In the genomic region with DNA sequence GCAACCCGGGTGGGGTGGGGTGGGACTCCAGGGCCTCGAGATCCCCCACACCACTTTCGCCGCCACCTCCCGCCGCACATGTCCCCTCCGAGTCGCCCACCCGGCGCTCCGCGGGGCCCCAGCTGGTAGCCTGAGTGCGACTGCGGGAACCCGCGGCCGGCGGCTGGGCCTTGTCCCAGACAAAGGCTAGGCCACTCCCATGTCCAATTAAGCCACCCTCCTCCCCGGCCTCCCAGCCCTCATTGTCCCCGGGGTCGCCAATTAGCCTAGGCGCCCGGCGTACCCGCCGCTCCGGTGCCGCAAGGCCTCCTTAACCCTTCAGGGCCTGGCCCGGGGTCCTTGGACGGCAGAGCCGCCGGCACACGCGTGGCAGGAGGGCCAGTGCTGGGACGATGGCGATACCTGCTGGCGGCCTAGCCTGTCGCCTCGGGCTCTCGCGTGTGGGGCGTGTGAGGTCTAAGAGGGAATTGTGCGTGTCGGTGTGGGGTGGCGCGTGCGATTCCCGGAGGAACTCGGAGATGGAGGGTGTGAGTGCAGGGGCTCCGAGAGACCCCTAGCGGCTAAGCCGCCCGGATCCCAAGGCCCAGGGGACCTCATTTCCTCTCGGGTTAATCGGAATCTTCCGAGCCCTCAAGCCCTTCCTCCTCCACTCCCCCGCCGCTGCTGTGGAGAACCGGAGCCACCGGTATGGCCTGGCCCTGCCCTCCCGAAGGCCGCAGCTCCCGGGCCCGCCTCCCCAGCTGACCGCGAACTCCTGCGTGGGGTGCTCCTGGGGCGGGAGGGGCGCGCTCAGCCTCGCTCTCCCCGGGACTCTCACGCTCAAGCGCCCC, we compare ENCODE assay signal across 9 cellular contexts. TPM values are rescaled to one million over a fixed set of nuclear protein-coding genes. Genes with fewer than 3 reads are reported as not detected.
DNase-seq lines count a peak whose midpoint lies in the region; ATAC-seq and TF ChIP-seq lines count a peak whose summit lies in the region.
"Had no signal": no experiment of that assay in that cellular context is flagged by ENCODE, and none has a peak within 500 bp of the region (broad histone marks: within the 10 kb centered on the region; RNA-seq: fewer than 3 reads in every experiment).

No MANE protein-coding gene starts in this region.

- H3K4me3 ChIP-seq in Peyer's patch (peak overlapping the region; percentile 47 to 60 (median 52)), choroid plexus epithelial cell (ENCODE audit: low read depth, low read length) (peak overlapping the region; percentile 65), right lobe of liver (peak overlapping the region; percentile 54 to 58 (median 58)), subcutaneous abdominal adipose tissue (ENCODE audit: low read depth in 1 of 5, low read length in 5 of 5) (peak overlapping the region in 4 of 5 donors; percentile 67 to 79 (median 72))

- TF ChIP-seq CTCF in Peyer's patch (IDR thresholded peaks at IDR 0.05): no peak
- TF ChIP-seq CTCF in choroid plexus epithelial cell (conservative IDR thresholded peaks at IDR 0.05; ENCODE audit: low read depth, low read length): peak; percentile 32
- TF ChIP-seq CTCF in right lobe of liver (IDR thresholded peaks at IDR 0.05): peak in 2 of 4 donors; percentile 1 to 9

- no peak for TF ChIP-seq POLR2A in Peyer's patch (IDR thresholded peaks at IDR 0.05)
- TF ChIP-seq POLR2A in right lobe of liver (IDR thresholded peaks at IDR 0.05): peak; percentile 6

- H3K9me3 ChIP-seq in Peyer's patch (no peaks in the 10 kb centered on the region), right lobe of liver (no peaks in the 10 kb centered on the region), subcutaneous abdominal adipose tissue (ENCODE audit: control insufficient read depth in 5 of 5, low read length in 5 of 5) (no peaks in the 10 kb centered on the region)

- DNase-seq in CD1c-positive myeloid dendritic cell (ENCODE audit: extremely low spot score) (peak; percentile 58), Peyer's patch (peak; percentile 21 to 66 (median 62)), choroid plexus epithelial cell (ENCODE audit: low read depth) (peak; percentile 61), right lobe of liver (peak; percentile 64 to 70 (median 65))
- DNase-seq in NK-92 treated with Interleukin-12 subunit alpha and Interleukin-12 subunit beta, amount 100 ng/mL, for 24 hours (lab: John Stamatoyannopoulos, UW): no peak

- H3K27me3 ChIP-seq in Peyer's patch: peaks cover 0 to 16% of the 10 kb centered on the region in 2 donors
- H3K27me3 ChIP-seq in right lobe of liver: no peaks in the 10 kb centered on the region
- H3K27me3 ChIP-seq in subcutaneous abdominal adipose tissue (ENCODE audit: control insufficient read depth in 5 of 5, insufficient read depth in 4 of 5, low read length in 5 of 5): peaks cover 0 to 18% (median 8%) of the 10 kb centered on the region in 5 donors

- H3K4me1 ChIP-seq in Peyer's patch (peaks cover 0 to 40% (median 26%) of the 10 kb centered on the region in 4 donors), right lobe of liver (peaks cover 0 to 22% (median 0%) of the 10 kb centered on the region in 4 donors), subcutaneous abdominal adipose tissue (ENCODE audit: control insufficient read depth in 5 of 5, insufficient read depth in 5 of 5, low read length in 5 of 5) (peaks cover 5 to 77% (median 69%) of the 10 kb centered on the region in 5 donors)

- WGBS in right lobe of liver (ENCODE audit: insufficient coverage, low coverage, low lambda C conversion rate, missing lambda C conversion rate): 2% methylated on average over 20 of the region's 74 CpGs

- H3K27ac ChIP-seq in Peyer's patch (peak overlapping the region; percentile 33 to 78 (median 68)), right lobe of liver (peak overlapping the region; percentile 55 to 84 (median 76)), subcutaneous abdominal adipose tissue (ENCODE audit: low read depth, low read length) (peak overlapping the region; percentile 79)

- H3K36me3 ChIP-seq in Peyer's patch: no peaks in the 10 kb centered on the region
- H3K36me3 ChIP-seq in right lobe of liver: no peaks in the 10 kb centered on the region
- H3K36me3 ChIP-seq in subcutaneous abdominal adipose tissue (ENCODE audit: control insufficient read depth in 5 of 5, insufficient read depth in 5 of 5, low read length in 5 of 5): peaks cover 0 to under 1% (median 0%) of the 10 kb centered on the region in 5 donors

- intact Hi-C loops in right lobe of liver (cut with DNase I): loop anchor here in 1 of 2 donors (5.0 to 10.0 kb wide), 2 partner anchors 409 to 423 kb away; no protein-coding TSS in a partner anchor

- peak overlapping the region in 4 of 5 donors; percentile 63 to 89 (median 79) for H3K9ac ChIP-seq in subcutaneous abdominal adipose tissue (ENCODE audit: low read length in 5 of 5)

- peak; percentile 3 for ATAC-seq in GM21528 (IDR thresholded peaks at IDR 0.05; ENCODE audit: low FRiP score, unreplicated experiment)
- peak; percentile 35 to 48 (median 40) for ATAC-seq in right lobe of liver
- ATAC-seq in HG03039 (IDR thresholded peaks at IDR 0.05; ENCODE audit: unreplicated experiment): no peak

RNA-seq across cellular contexts. Expression of a gene that starts 11.7 kb away (rescaled TPM):
- 10 to 100 TPM in 1 of 4 donors, 1 to 10 TPM in 3; 2.3 to 31.4 (median 8.2) TPM for total RNA-seq in Peyer's patch
- 1 to 10 TPM; 1.9 to 4.4 (median 2.7) TPM for total RNA-seq in right lobe of liver

RNA-seq across cellular contexts. Expression of a gene that starts 40.9 kb away (rescaled TPM):
- total RNA-seq in Peyer's patch (not detected), right lobe of liver (not detected)
- total RNA-seq: SK-MEL-5 had no signal
